ENCODE assay signal across 16 cellular contexts in genomic region chr4:40053161-40053560, GRCh38. TPM values are rescaled to one million over a fixed set of nuclear protein-coding genes. Genes with fewer than 3 reads are reported as not detected.
DNase-seq lines count a peak whose midpoint lies in the region; ATAC-seq and TF ChIP-seq lines count a peak whose summit lies in the region.
"Had no signal": no experiment of that assay in that cellular context is flagged by ENCODE, and none has a peak within 500 bp of the region (broad histone marks: within the 10 kb centered on the region; RNA-seq: fewer than 3 reads in every experiment).

No MANE protein-coding gene starts in this region.

- ATAC-seq in T-cell (replicated peaks in 1 of 4) (no peak), GM19351 (IDR thresholded peaks at IDR 0.05; ENCODE audit: unreplicated experiment) (no peak), GM18517 (IDR thresholded peaks at IDR 0.05; ENCODE audit: unreplicated experiment) (no peak)
- ATAC-seq in naive thymus-derived CD4-positive, alpha-beta T cell, result no peak

- intact Hi-C loops in naive thymus-derived CD4-positive, alpha-beta T cell (cut with micrococcal nuclease), result loop anchor here (10.0 kb wide), 2 partner anchors 1008 to 1918 kb away; no protein-coding TSS in a partner anchor
- intact Hi-C loops in CD14-positive monocyte (cut with micrococcal nuclease), result loop anchor here in 1 of 2 donors (10.0 kb wide), 3 partner anchors 358 to 672 kb away; partner anchors contain the start of genes RBM47 and UBE2K

- peaks cover 7 to 11% of the 10 kb centered on the region in 2 donors for H3K4me1 ChIP-seq in naive thymus-derived CD4-positive, alpha-beta T cell (ENCODE audit: control insufficient read depth in 2 of 2, insufficient read depth in 2 of 2, low read length in 2 of 2)

- POLR2A ChIA-PET in T-cell (lab: Charles Lee), result no interaction called here
- POLR2A ChIA-PET in naive thymus-derived CD4-positive, alpha-beta T cell (lab: Charles Lee), result interaction anchor here (0.6 kb wide), 1 partner anchor 478 kb away, joined by 3 read pairs; no protein-coding TSS in a partner anchor

- peak overlapping the region; percentile 14 for H3K27ac Mint-ChIP-seq in activated naive CD4-positive, alpha-beta T cell treated with anti-CD3 and anti-CD28 coated beads, Interleukin-2, amount 50 U/mL, for 24 hours
- H3K27ac Mint-ChIP-seq in T-cell (peak overlapping the region; percentile 48 to 69), CD14-positive monocyte (no peak overlapping the region)
- peak overlapping the region in 5 of 9 donors; percentile 22 to 74 (median 44) for H3K27ac Mint-ChIP-seq in naive thymus-derived CD4-positive, alpha-beta T cell
- H3K27ac Mint-ChIP-seq: HFFc6 had no signal

- no peak for DNase-seq in activated naive CD4-positive, alpha-beta T cell treated with anti-CD3 and anti-CD28 coated beads, Interleukin-2, amount 50 U/mL, for 16 hours
- DNase-seq in T-cell (no peak), CD14-positive monocyte (ENCODE audit: low spot score) (no peak)
- DNase-seq in naive thymus-derived CD4-positive, alpha-beta T cell, result no peak
- DNase-seq: 8988T; ACHN; CD4-positive, alpha-beta memory T cell; DMS79 treated with DMSO at 0.1 percent for 48 hours; EL; HCEC 1CT; HFFc6; KG1 had no signal

- no peaks in the 10 kb centered on the region for H3K9me3 ChIP-seq in naive thymus-derived CD4-positive, alpha-beta T cell (ENCODE audit: control insufficient read depth in 2 of 3, low read length in 3 of 3)
- H3K9me3 ChIP-seq: BLaER1 treated with 17β-estradiol and CSF1 and Interleukin-3, amounts not matched to agents 10 nM and 100 nM had no signal

- no peak overlapping the region for H3K4me3 Mint-ChIP-seq in activated naive CD4-positive, alpha-beta T cell treated with anti-CD3 and anti-CD28 coated beads, Interleukin-2, amount 50 U/mL, for 24 hours
- H3K4me3 Mint-ChIP-seq in T-cell (no peak overlapping the region), CD14-positive monocyte (no peak overlapping the region)
- H3K4me3 Mint-ChIP-seq in naive thymus-derived CD4-positive, alpha-beta T cell, result no peak overlapping the region
- H3K4me3 Mint-ChIP-seq: HFFc6 had no signal

- no peak overlapping the region for H3K4me3 ChIP-seq in naive thymus-derived CD4-positive, alpha-beta T cell (ENCODE audit: low read length)

- TF ChIP-seq CTCF in CD14-positive monocyte (IDR thresholded peaks at IDR 0.05), result no peak

- CTCF ChIA-PET in T-cell (lab: Charles Lee), result interaction anchor here in 1 of 2 donors (0.7 kb wide), 1 partner anchor 688 kb away, joined by 3 read pairs; no protein-coding TSS in a partner anchor
- CTCF ChIA-PET in naive thymus-derived CD4-positive, alpha-beta T cell (lab: Charles Lee), result no interaction called here

- H3K27ac ChIP-seq in naive thymus-derived CD4-positive, alpha-beta T cell (ENCODE audit: low read depth, low read length), result no peak overlapping the region

- H3K27me3 Mint-ChIP-seq in activated naive CD4-positive, alpha-beta T cell treated with anti-CD3 and anti-CD28 coated beads, Interleukin-2, amount 50 U/mL, for 24 hours, result no peaks in the 10 kb centered on the region
- no peaks in the 10 kb centered on the region for H3K27me3 Mint-ChIP-seq in T-cell
- peaks cover 0 to 6% (median 0%) of the 10 kb centered on the region in 5 donors for H3K27me3 Mint-ChIP-seq in naive thymus-derived CD4-positive, alpha-beta T cell
- H3K27me3 Mint-ChIP-seq in CD14-positive monocyte (ENCODE audit: low read depth in 3 of 3), result peaks cover 6 to 14% (median 11%) of the 10 kb centered on the region in 3 donors
- H3K27me3 Mint-ChIP-seq: CD4-positive, alpha-beta memory T cell had no signal

- H3K9me3 Mint-ChIP-seq in activated naive CD4-positive, alpha-beta T cell treated with anti-CD3 and anti-CD28 coated beads, Interleukin-2, amount 50 U/mL, for 24 hours, result no peaks in the 10 kb centered on the region
- H3K9me3 Mint-ChIP-seq in T-cell (no peaks in the 10 kb centered on the region), CD14-positive monocyte (peaks cover 0 to 4% (median 0%) of the 10 kb centered on the region in 7 donors)
- no peaks in the 10 kb centered on the region for H3K9me3 Mint-ChIP-seq in naive thymus-derived CD4-positive, alpha-beta T cell
- H3K9me3 Mint-ChIP-seq: CD4-positive, alpha-beta memory T cell; HFFc6 had no signal

- H3K4me1 Mint-ChIP-seq in activated naive CD4-positive, alpha-beta T cell treated with anti-CD3 and anti-CD28 coated beads, Interleukin-2, amount 50 U/mL, for 24 hours, result peaks cover 26% of the 10 kb centered on the region
- H3K4me1 Mint-ChIP-seq in T-cell (peaks cover 19 to 22% (median 19%) of the 10 kb centered on the region in 3 donors), CD14-positive monocyte (peaks cover 21% of the 10 kb centered on the region)
- H3K4me1 Mint-ChIP-seq in naive thymus-derived CD4-positive, alpha-beta T cell, result peaks cover 7 to 26% (median 22%) of the 10 kb centered on the region in 7 donors

- H3K36me3 Mint-ChIP-seq in activated naive CD4-positive, alpha-beta T cell treated with anti-CD3 and anti-CD28 coated beads, Interleukin-2, amount 50 U/mL, for 24 hours, result no peaks in the 10 kb centered on the region
- H3K36me3 Mint-ChIP-seq in T-cell (no peaks in the 10 kb centered on the region), CD14-positive monocyte (no peaks in the 10 kb centered on the region)
- peaks cover 0 to 6% (median 0%) of the 10 kb centered on the region in 5 donors for H3K36me3 Mint-ChIP-seq in naive thymus-derived CD4-positive, alpha-beta T cell

- H3K27me3 ChIP-seq in naive thymus-derived CD4-positive, alpha-beta T cell (ENCODE audit: control insufficient read depth in 2 of 2, insufficient read depth in 2 of 2, low read length in 2 of 2), result no peaks in the 10 kb centered on the region
- H3K27me3 ChIP-seq: BLaER1 treated with 17β-estradiol and CSF1 and Interleukin-3, amounts not matched to agents 10 nM and 100 nM had no signal

- peaks cover 0 to 4% (median 0%) of the 10 kb centered on the region in 3 experiments for H3K36me3 ChIP-seq in naive thymus-derived CD4-positive, alpha-beta T cell (ENCODE audit: control insufficient read depth in 2 of 3, insufficient read depth in 3 of 3, low read length in 3 of 3)
- H3K36me3 ChIP-seq: BLaER1 treated with 17β-estradiol and CSF1 and Interleukin-3, amounts not matched to agents 10 nM and 100 nM had no signal

RNA-seq across cellular contexts. Expression of gene N4BP2, which starts 3.5 kb away (rescaled TPM):
- total RNA-seq in T-cell, result 10 to 100 TPM; 12.6 to 38.3 (median 15.3) TPM
- total RNA-seq in naive thymus-derived CD4-positive, alpha-beta T cell, result 10 to 100 TPM; 16.0 to 37.2 (median 22.2) TPM
- 10 to 100 TPM; 12.9 to 19.4 TPM for polyA plus RNA-seq in naive thymus-derived CD4-positive, alpha-beta T cell
- 1 to 10 TPM; 4.8 to 8.3 TPM for polyA plus RNA-seq in CD14-positive monocyte

Comparison
In these comparisons a context has a peak if more than half of its experiments do, and no peak if none do; other contexts are left out.
1. H3K27ac Mint-ChIP-seq: peak in activated naive CD4-positive, alpha-beta T cell treated with anti-CD3 and anti-CD28 coated beads, Interleukin-2, amount 50 U/mL, for 24 hours (single experiment), T-cell (2 of 2) and naive thymus-derived CD4-positive, alpha-beta T cell (5 of 9); none in CD14-positive monocyte (0 of 7).